In the genomic region with DNA sequence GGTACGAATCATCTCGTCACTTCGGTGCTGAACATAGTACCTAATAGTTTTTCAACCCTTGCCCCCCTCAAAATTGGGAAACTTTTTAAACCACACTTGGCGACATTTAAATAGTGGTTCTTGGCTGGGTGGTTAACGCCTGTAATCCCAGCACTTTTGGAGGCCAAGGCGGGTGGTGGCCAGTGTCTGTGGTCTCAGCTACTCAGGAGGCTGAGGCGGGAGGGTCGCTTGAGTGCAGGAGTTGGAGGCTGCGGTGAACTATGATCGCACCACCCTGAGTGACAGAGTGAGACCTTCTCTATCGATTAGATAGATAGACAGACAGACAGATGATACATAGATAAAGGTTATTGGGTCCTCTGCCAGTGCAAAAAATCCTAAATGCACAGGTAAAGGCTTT, we compare ENCODE assay signal across 10 cellular contexts. TPM values are rescaled to one million over a fixed set of nuclear protein-coding genes. Genes with fewer than 3 reads are reported as not detected.
A peak's percentile ranks its signal among the peaks of the same experiment; 100 is the strongest.
DNase-seq lines count a peak whose midpoint lies in the region; ATAC-seq and TF ChIP-seq lines count a peak whose summit lies in the region.
"Had no signal": no experiment of that assay in that cellular context is flagged by ENCODE, and none has a peak within 500 bp of the region (broad histone marks: within the 10 kb centered on the region; RNA-seq: fewer than 3 reads in every experiment).

No MANE protein-coding gene starts in this region.

- H3K4me3 ChIP-seq in IMR-90 (ENCODE audit: insufficient read depth, low read depth, low read length), result peak overlapping the region; percentile 54; the same call in 1 of the 2 replicates
- H3K4me3 ChIP-seq in mesendoderm (ENCODE audit: low read length), result no peak overlapping the region
- H3K4me3 ChIP-seq in Caco-2 (ENCODE audit: low read depth, low read length), result no peak overlapping the region

- H3K14ac ChIP-seq in IMR-90 (replicated peaks; ENCODE audit: low read depth, low read length), result peak overlapping the region; percentile 94

- no peaks in the 10 kb centered on the region for H3K79me2 ChIP-seq in mesendoderm (ENCODE audit: control insufficient read depth, insufficient read depth, low read length)

- H3K79me1 ChIP-seq in IMR-90 (ENCODE audit: low read depth in 1 of 2, low read length in 2 of 2) (no peaks in the 10 kb centered on the region), mesendoderm (ENCODE audit: low read length) (no peaks in the 10 kb centered on the region)

- H3K18ac ChIP-seq in IMR-90 (ENCODE audit: low read depth, low read length) (peak overlapping the region; percentile 11; the same call in 1 of the 2 replicates), mesendoderm (ENCODE audit: low read length) (no peak overlapping the region)

- no peak for DNase-seq in IMR-90
- DNase-seq in mesendoderm, result no peak
- DNase-seq in substantia nigra (lab: John Stamatoyannopoulos, UW), result no peak
- no peak for DNase-seq in D341Med (ENCODE audit: low spot score)
- DNase-seq in GM19238 (ENCODE audit: insufficient read length, low spot score), result no peak
- DNase-seq in Caco-2, result no peak
- DNase-seq: activated CD8-positive, alpha-beta memory T cell treated with anti-CD3 and anti-CD28 coated beads, Interleukin-2, amount 50 U/mL, for 4 hours; stimulated activated CD4-positive, alpha-beta T cell treated with anti-CD3 and anti-CD28 coated beads, Interleukin-4, amount 100 ng/mL, for 24 hours had no signal

- TF ChIP-seq POLR2A in IMR-90 (IDR thresholded peaks at IDR 0.05; ENCODE audit: low read depth, low read length), result no peak

- H3K27ac Mint-ChIP-seq in dendritic cell treated with granulocyte-macrophage colony-stimulating factor and Interleukin-4, amounts not matched to agents 40 ng/mL and 50 ng/mL, for 4 days, result peak overlapping the region; percentile 93
- H3K27ac Mint-ChIP-seq in Caco-2 (ENCODE audit: unreplicated experiment), result no peak overlapping the region

- no peak overlapping the region for H3K27ac ChIP-seq in IMR-90 (ENCODE audit: insufficient read depth, low read length)
- no peak overlapping the region for H3K27ac ChIP-seq in mesendoderm (ENCODE audit: low read depth, low read length)
- peak overlapping the region; percentile 67 for H3K27ac ChIP-seq in substantia nigra (ENCODE audit: low read depth, low read length, poor library complexity, severe bottlenecking)

- peaks cover 6% of the 10 kb centered on the region; the same call in 1 of the 2 replicates for H3K9me1 ChIP-seq in IMR-90 (ENCODE audit: insufficient read depth, low read length)

- H2BK5ac ChIP-seq in IMR-90 (ENCODE audit: low read depth, low read length, poor library complexity, severe bottlenecking), result no peak overlapping the region
- no peak overlapping the region for H2BK5ac ChIP-seq in mesendoderm (ENCODE audit: low read length)

- in situ Hi-C loops in IMR-90 (cut with MboI; ENCODE audit: low sequenced_read_pairs), result no loop called here

- intact Hi-C loops in IMR-90 (cut with micrococcal nuclease), result no loop called here
- intact Hi-C loops in dendritic cell treated with granulocyte-macrophage colony-stimulating factor and Interleukin-4, amounts not matched to agents 40 ng/mL and 50 ng/mL, for 4 days (cut with micrococcal nuclease), result loop anchor here (5.0 kb wide), 2 partner anchors 49 to 989 kb away; a partner anchor contains a TSS
- intact Hi-C loops in Caco-2 (cut with micrococcal nuclease; ENCODE audit: unreplicated experiment), result no loop called here

- peaks cover 6% of the 10 kb centered on the region for H3K36me3 Mint-ChIP-seq in dendritic cell treated with granulocyte-macrophage colony-stimulating factor and Interleukin-4, amounts not matched to agents 40 ng/mL and 50 ng/mL, for 4 days (ENCODE audit: low read depth)
- no peaks in the 10 kb centered on the region for H3K36me3 Mint-ChIP-seq in Caco-2 (ENCODE audit: insufficient read depth, unreplicated experiment)

- peak overlapping the region; percentile 91 for H3K4me3 Mint-ChIP-seq in dendritic cell treated with granulocyte-macrophage colony-stimulating factor and Interleukin-4, amounts not matched to agents 40 ng/mL and 50 ng/mL, for 4 days
- no peak overlapping the region for H3K4me3 Mint-ChIP-seq in Caco-2 (ENCODE audit: unreplicated experiment)

- no peak for ATAC-seq in IMR-90 (ENCODE audit: low read depth)
- no peak for ATAC-seq in HG02840 (IDR thresholded peaks at IDR 0.05; ENCODE audit: low FRiP score, unreplicated experiment)

- no peaks in the 10 kb centered on the region for H3K4me1 ChIP-seq in IMR-90 (ENCODE audit: control insufficient read depth, insufficient read depth, low read length)
- H3K4me1 ChIP-seq in mesendoderm (ENCODE audit: control insufficient read depth, low read depth, low read length), result no peaks in the 10 kb centered on the region
- peaks cover 16% of the 10 kb centered on the region for H3K4me1 ChIP-seq in Caco-2

- H2AK9ac ChIP-seq in IMR-90 (replicated peaks; ENCODE audit: low read depth, low read length, poor library complexity), result peak overlapping the region; percentile 75

- CTCF ChIA-PET in IMR-90 (lab: Yijun Ruan, JAX) (no interaction called here), Caco-2 (lab: Charles Lee) (no interaction called here)

- no peak overlapping the region; the same call in 1 of the 2 replicates for H2BK20ac ChIP-seq in IMR-90 (ENCODE audit: low read depth, low read length)

- peak overlapping the region; percentile 74 for H3K4ac ChIP-seq in IMR-90 (ENCODE audit: low read depth, low read length)
- no peak overlapping the region for H3K4ac ChIP-seq in mesendoderm (ENCODE audit: low read depth, low read length)

- H3K56ac ChIP-seq in IMR-90 (ENCODE audit: extremely low read depth, insufficient read depth, low read length) (no peak overlapping the region; the same call in 1 of the 2 replicates), mesendoderm (ENCODE audit: low read length) (peak overlapping the region; percentile 49)

- H3K36me3 ChIP-seq in IMR-90 (ENCODE audit: control insufficient read depth, insufficient read depth, low read length) (no peaks in the 10 kb centered on the region), mesendoderm (ENCODE audit: control insufficient read depth, insufficient read depth, low read length) (no peaks in the 10 kb centered on the region), Caco-2 (ENCODE audit: control insufficient read depth, insufficient read depth, low read length) (no peaks in the 10 kb centered on the region; the same call in 1 of the 2 replicates)

- H2BK120ac ChIP-seq in IMR-90 (ENCODE audit: low read depth, low read length) (peak overlapping the region; percentile 59; the same call in 1 of the 2 replicates), mesendoderm (ENCODE audit: low read depth, low read length) (no peak overlapping the region)

- H3K4me1 Mint-ChIP-seq in dendritic cell treated with granulocyte-macrophage colony-stimulating factor and Interleukin-4, amounts not matched to agents 40 ng/mL and 50 ng/mL, for 4 days (ENCODE audit: low read depth), result no peaks in the 10 kb centered on the region
- H3K4me1 Mint-ChIP-seq in Caco-2 (ENCODE audit: low read depth, unreplicated experiment), result peaks cover 8% of the 10 kb centered on the region

- no peaks in the 10 kb centered on the region for H4K20me1 ChIP-seq in IMR-90 (ENCODE audit: insufficient read depth, low read length)

- WGBS in IMR-90 (ENCODE audit: extremely low coverage in 2 of 2, insufficient read length in 1 of 2), 2 experiments, result 93% methylated on average over 8 of the region's 11 CpGs; no CpG with 5 or more reads in 1 of the 2 experiments
- WGBS in mesendoderm (ENCODE audit: extremely low coverage, insufficient coverage, low lambda C conversion rate), result no CpG with 5 or more reads among the region's 11 CpGs

- no TSS peak for BruUV-seq in IMR-90 (replicated peaks; lab: Mats Ljungman, UMichigan)
- no TSS peak for BruUV-seq in Caco-2 (replicated peaks; lab: Mats Ljungman, UMichigan)

- H2AFZ ChIP-seq in IMR-90 (replicated peaks; ENCODE audit: low read length, poor library complexity), result peak overlapping the region; percentile 72

- H3K27me3 ChIP-seq in IMR-90 (ENCODE audit: control insufficient read depth, insufficient read depth, low read length) (no peaks in the 10 kb centered on the region), mesendoderm (ENCODE audit: insufficient read depth, low read length, poor library complexity) (no peaks in the 10 kb centered on the region), Caco-2 (replicated peaks; ENCODE audit: control insufficient read depth, insufficient read depth, low read length) (no peaks in the 10 kb centered on the region)

- H3K9me3 Mint-ChIP-seq in dendritic cell treated with granulocyte-macrophage colony-stimulating factor and Interleukin-4, amounts not matched to agents 40 ng/mL and 50 ng/mL, for 4 days, result no peaks in the 10 kb centered on the region
- peaks cover 16% of the 10 kb centered on the region for H3K9me3 Mint-ChIP-seq in Caco-2 (ENCODE audit: unreplicated experiment)

- peaks cover 10% of the 10 kb centered on the region for H3K27me3 Mint-ChIP-seq in dendritic cell treated with granulocyte-macrophage colony-stimulating factor and Interleukin-4, amounts not matched to agents 40 ng/mL and 50 ng/mL, for 4 days
- H3K27me3 Mint-ChIP-seq in Caco-2 (ENCODE audit: insufficient read depth, unreplicated experiment), result no peaks in the 10 kb centered on the region

- H3K9ac ChIP-seq in IMR-90 (ENCODE audit: low read depth, low read length) (0 out of 2 replicates have a peak overlapping the region, but pooled peaks have one; percentile 61), mesendoderm (ENCODE audit: low read length) (peak overlapping the region; percentile 13)

- no peak overlapping the region for H3K4me2 ChIP-seq in IMR-90 (ENCODE audit: low read depth, low read length)
- H3K4me2 ChIP-seq in mesendoderm (ENCODE audit: low read length), result no peak overlapping the region

- dilution Hi-C loops in IMR-90 (cut with HindIII; ENCODE audit: low sequenced_read_pairs, unreplicated experiment), result loop anchor here (25.0 kb wide), 1 partner anchor 249 kb away; no protein-coding TSS in a partner anchor

- H4K8ac ChIP-seq in IMR-90 (ENCODE audit: low read depth in 2 of 2, low read length in 2 of 2), result peak overlapping the region; percentile 96 to 97
- no peak overlapping the region for H4K8ac ChIP-seq in mesendoderm (ENCODE audit: low read depth, low read length)

- H3K9me3 ChIP-seq in IMR-90 (ENCODE audit: control insufficient read depth, insufficient read depth, low read length) (no peaks in the 10 kb centered on the region), Caco-2 (0 out of 2 replicates have a peak, but pooled peaks cover 3% of the 10 kb centered on the region)

- H4K91ac ChIP-seq in IMR-90 (ENCODE audit: insufficient read depth, low read depth, low read length), result peak overlapping the region; percentile 70; the same call in 1 of the 2 replicates

- peak overlapping the region; percentile 52; the same call in 1 of the 3 replicates for H2BK15ac ChIP-seq in IMR-90 (ENCODE audit: low read depth, low read length)
- H2BK15ac ChIP-seq in mesendoderm (replicated peaks; ENCODE audit: low read depth), result no peak overlapping the region

- TF ChIP-seq CTCF in IMR-90 (conservative IDR thresholded peaks at IDR 0.05; ENCODE audit: low read depth, low read length), result no peak
- no peak for TF ChIP-seq CTCF in Caco-2 (IDR thresholded peaks at IDR 0.05; ENCODE audit: insufficient read depth in 1 of 2, low read depth in 1 of 2, low read length in 1 of 2, severe bottlenecking in 1 of 2, unreplicated experiment in 1 of 2)

- H2AK5ac ChIP-seq in IMR-90 (ENCODE audit: low read depth, low read length), result peak overlapping the region; percentile 75; the same call in 1 of the 2 replicates
- H2AK5ac ChIP-seq in mesendoderm (ENCODE audit: low read length), result no peak overlapping the region

- H4K5ac ChIP-seq in IMR-90 (ENCODE audit: low read depth, low read length) (peak overlapping the region; percentile 78), mesendoderm (ENCODE audit: low read length) (no peak overlapping the region)

- H3K23ac ChIP-seq in IMR-90 (ENCODE audit: low read depth, low read length) (peak overlapping the region; percentile 84; the same call in 1 of the 2 replicates), mesendoderm (ENCODE audit: low read length) (no peak overlapping the region)

- POLR2A ChIA-PET in IMR-90 (lab: Charles Lee; ENCODE audit: unreplicated experiment) (no interaction called here), Caco-2 (lab: Charles Lee) (no interaction called here)

- no peak for TF ChIP-seq RAD21 in IMR-90 (IDR thresholded peaks at IDR 0.05; ENCODE audit: low read length)

RNA-seq across cellular contexts. Expression of a gene that starts 55.5 kb away (rescaled TPM):
- total RNA-seq in IMR-90 (2012; rRNA removed), result 19.2 and 20.6 TPM in 2 replicates
- 12.9 and 13.1 TPM in 2 replicates for polyA plus RNA-seq in IMR-90 (2012; rRNA removed)
- polyA plus RNA-seq in IMR-90 (2012; cell fraction: cytosol; rRNA removed), result 5.1 TPM in 2 replicates
- polyA plus RNA-seq in IMR-90 (2012; cell fraction: nucleus; rRNA removed; ENCODE audit: low replicate concordance), result 26.8 and 71.5 TPM in 2 replicates
- polyA plus RNA-seq in mesendoderm (2013, experiment 1 of 2), result 16.0 TPM
- polyA plus RNA-seq in mesendoderm (2013, experiment 2 of 2), result 16.9 TPM
- 36.8 and 37.2 TPM in 2 replicates for total RNA-seq in Caco-2 (2022)
